In the genomic region with DNA sequence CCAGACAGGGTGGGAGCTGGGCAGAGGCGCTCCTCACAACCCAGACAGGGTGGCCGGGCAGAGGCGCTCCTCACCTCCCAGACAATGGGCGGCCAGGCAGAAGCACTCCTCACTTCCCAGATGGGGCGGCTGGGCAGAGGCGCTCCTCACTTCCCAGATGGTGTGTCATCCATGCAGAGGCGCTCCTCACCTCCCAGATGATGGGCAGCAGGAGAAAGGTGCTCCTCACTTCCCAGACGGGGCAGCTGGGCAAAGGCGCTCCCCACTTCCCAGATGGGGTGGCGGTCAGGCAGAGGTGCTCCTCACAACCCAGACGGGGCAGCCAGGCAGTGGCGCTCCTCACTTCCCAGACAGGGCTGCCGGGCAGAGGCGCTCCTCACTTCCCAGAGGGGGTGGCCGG, we compare ENCODE assay signal across 3 cellular contexts.
DNase-seq lines count a peak whose midpoint lies in the region; ATAC-seq and FAIRE-seq lines count a peak whose summit lies in the region.
"Not testable (repeated sequence)": the region's sequence is repeated elsewhere in the genome, so short reads cannot be mapped to it uniquely, and the experiment has no call there.

No MANE protein-coding gene starts in this region.

- H3K27ac ChIP-seq in right cardiac atrium (ENCODE audit: low read length), result not testable (repeated sequence)

- not testable (repeated sequence) for H3K27me3 ChIP-seq in right cardiac atrium (ENCODE audit: control insufficient read depth, insufficient read depth)

- intact Hi-C loops in right cardiac atrium (cut with DNase I), result not testable (repeated sequence)

- WGBS in right cardiac atrium, result 89% methylated on average over 15 of the region's 15 CpGs

- DNase-seq in activated effector memory CD4-positive, alpha-beta T cell treated with anti-CD3 and anti-CD28 coated beads, Interleukin-2, amount 50 U/mL, for 16 hours, result peak; percentile 50
- peak in 2 of 3 donors; percentile 26 to 36 for DNase-seq in right cardiac atrium
- not testable (repeated sequence) for DNase-seq in urothelium cell line (ENCODE audit: low spot score)

- H3K4me1 ChIP-seq in right cardiac atrium (ENCODE audit: control insufficient read depth, insufficient read depth, low read length), result not testable (repeated sequence)

- FAIRE-seq in urothelium cell line (lab: Jason Lieb, UNC), result peak; percentile 48

- not testable (repeated sequence) for H3K4me3 ChIP-seq in right cardiac atrium (ENCODE audit: low read length)

- H3K9me3 ChIP-seq in right cardiac atrium (ENCODE audit: control insufficient read depth, low read length), result not testable (repeated sequence)

- not testable (repeated sequence) for ATAC-seq in right cardiac atrium
